In genomic region chr16:49786926-49787557, GRCh38 we compare ENCODE assay signal across 22 cellular contexts.
"Had no signal": no experiment of that assay in that cellular context is flagged by ENCODE, and none has a peak within 500 bp of the region (broad histone marks: within the 10 kb centered on the region; RNA-seq: fewer than 3 reads in every experiment).

No MANE protein-coding gene starts in this region.

- H3K4me1 Mint-ChIP-seq: activated CD4-positive, alpha-beta T cell treated with anti-CD3 and anti-CD28 coated beads, Interleukin-2, amount 10 ng/mL, durations not matched to agents 7 days and 5 days; activated naive CD8-positive, alpha-beta T cell treated with anti-CD3 and anti-CD28 coated beads, Interleukin-2, amount 10 ng/mL, durations not matched to agents 7 days and 5 days; activated T-helper 17 cell treated with anti-CD3 and anti-CD28 coated beads, Interleukin-2, amount 50 U/mL, for 72 hours; IgD-negative memory B cell; T-helper 17 cell had no signal

- H3K27ac ChIP-seq: body of pancreas had no signal

- DNase-seq: activated CD4-positive, alpha-beta memory T cell treated with anti-CD3 and anti-CD28 coated beads for 36 hours; activated CD4-positive, alpha-beta T cell treated with anti-CD3 and anti-CD28 coated beads, Interleukin-2, amount 10 ng/mL, durations not matched to agents 7 days and 5 days; activated CD4-positive, CD25-positive, alpha-beta regulatory T cell; activated CD8-positive, alpha-beta memory T cell treated with anti-CD3 and anti-CD28 coated beads for 24 hours; activated naive CD4-positive, alpha-beta T cell treated with anti-CD3 and anti-CD28 coated beads, Interleukin-2, amount 50 U/mL, for 16 hours; activated naive CD8-positive, alpha-beta T cell treated with anti-CD3 and anti-CD28 coated beads, Interleukin-2, amount 10 ng/mL, durations not matched to agents 7 days and 5 days; activated T-cell treated with anti-CD3 and anti-CD28 coated beads, Interleukin-2, amount 50 U/mL, for 48 hours; aorta; body of pancreas; KG1; NCI-H1092 treated with DMSO at 0.1 percent for 48 hours; NCI-H1417 treated with DMSO at 0.1 percent for 48 hours; NCI-H2029; NCI-H345; NCI-H510A; NCI-H526 treated with DMSO at 0.1 percent for 48 hours; NCI-H82; SIG-M5; T-helper 17 cell; T-helper 9 cell had no signal

- H3K27me3 Mint-ChIP-seq: activated CD4-positive, alpha-beta memory T cell treated with anti-CD3 and anti-CD28 coated beads for 36 hours; activated CD4-positive, alpha-beta T cell treated with anti-CD3 and anti-CD28 coated beads, Interleukin-2, amount 10 ng/mL, durations not matched to agents 7 days and 5 days; activated T-helper 17 cell treated with anti-CD3 and anti-CD28 coated beads, Interleukin-2, amount 50 U/mL, for 72 hours had no signal

- H3K4me1 ChIP-seq: body of pancreas had no signal

- ATAC-seq: activated T-helper 17 cell treated with anti-CD3 and anti-CD28 coated beads, Interleukin-2, amount 50 U/mL, for 72 hours; body of pancreas; T-helper 17 cell had no signal

- H3K27me3 ChIP-seq: body of pancreas had no signal

- H3K4me3 ChIP-seq: body of pancreas had no signal

- H3K36me3 Mint-ChIP-seq: activated CD4-positive, alpha-beta memory T cell treated with anti-CD3 and anti-CD28 coated beads for 36 hours; activated naive CD8-positive, alpha-beta T cell treated with anti-CD3 and anti-CD28 coated beads, Interleukin-2, amount 10 ng/mL, durations not matched to agents 7 days and 5 days; IgD-negative memory B cell had no signal

- H3K27ac Mint-ChIP-seq: activated CD4-positive, alpha-beta memory T cell treated with anti-CD3 and anti-CD28 coated beads for 36 hours; activated CD4-positive, alpha-beta T cell treated with anti-CD3 and anti-CD28 coated beads, Interleukin-2, amount 10 ng/mL, durations not matched to agents 7 days and 5 days; activated naive CD8-positive, alpha-beta T cell treated with anti-CD3 and anti-CD28 coated beads, Interleukin-2, amount 10 ng/mL, durations not matched to agents 7 days and 5 days; activated T-helper 17 cell treated with anti-CD3 and anti-CD28 coated beads, Interleukin-2, amount 50 U/mL, for 72 hours; IgD-negative memory B cell; T-helper 17 cell had no signal

- H3K9me3 ChIP-seq: body of pancreas had no signal

- H3K9me3 Mint-ChIP-seq: activated CD4-positive, alpha-beta memory T cell treated with anti-CD3 and anti-CD28 coated beads for 36 hours; activated CD4-positive, alpha-beta T cell treated with anti-CD3 and anti-CD28 coated beads, Interleukin-2, amount 10 ng/mL, durations not matched to agents 7 days and 5 days; activated naive CD8-positive, alpha-beta T cell treated with anti-CD3 and anti-CD28 coated beads, Interleukin-2, amount 10 ng/mL, durations not matched to agents 7 days and 5 days; activated T-helper 17 cell treated with anti-CD3 and anti-CD28 coated beads, Interleukin-2, amount 50 U/mL, for 72 hours had no signal

- H3K4me3 Mint-ChIP-seq: activated CD4-positive, alpha-beta memory T cell treated with anti-CD3 and anti-CD28 coated beads for 36 hours; activated CD4-positive, alpha-beta T cell treated with anti-CD3 and anti-CD28 coated beads, Interleukin-2, amount 10 ng/mL, durations not matched to agents 7 days and 5 days; activated naive CD8-positive, alpha-beta T cell treated with anti-CD3 and anti-CD28 coated beads, Interleukin-2, amount 10 ng/mL, durations not matched to agents 7 days and 5 days; activated T-helper 17 cell treated with anti-CD3 and anti-CD28 coated beads, Interleukin-2, amount 50 U/mL, for 72 hours; IgD-negative memory B cell; T-helper 17 cell had no signal
